Comparison of ENCODE assay signal across 23 cellular contexts in the genomic region with DNA sequence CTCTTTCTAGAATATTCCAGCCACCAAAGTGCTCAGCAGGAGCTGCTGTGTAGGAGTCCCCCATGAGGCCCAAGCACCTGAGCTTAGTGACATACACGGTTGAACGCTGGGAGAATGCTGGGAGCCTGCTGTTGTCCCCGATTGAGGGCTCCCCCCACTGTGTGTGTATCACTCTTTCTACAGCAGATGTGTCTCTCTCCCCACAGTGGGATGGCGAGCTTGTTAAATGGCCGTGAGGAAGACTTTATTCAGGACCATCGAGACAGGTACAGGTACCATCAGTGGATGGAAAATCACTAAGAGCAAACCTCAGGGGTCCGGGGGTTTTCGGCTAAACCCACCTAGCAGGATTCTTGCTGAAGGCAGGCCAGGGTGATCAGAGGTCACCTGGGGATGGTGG. TPM values are rescaled to one million over a fixed set of nuclear protein-coding genes. Genes with fewer than 3 reads are reported as not detected.
"Had no signal": no experiment of that assay in that cellular context is flagged by ENCODE, and none has a peak within 500 bp of the region (broad histone marks: within the 10 kb centered on the region; RNA-seq: fewer than 3 reads in every experiment).

No MANE protein-coding gene starts in this region.

- H3K27me3 Mint-ChIP-seq: activated naive CD8-positive, alpha-beta T cell; progenitor cell of endocrine pancreas had no signal

- DNase-seq: activated CD4-positive, alpha-beta T cell treated with anti-CD3 and anti-CD28 coated beads, Interleukin-2, amount 50 U/mL, for 4 hours; activated CD4-positive, CD25-positive, alpha-beta regulatory T cell treated with anti-CD3 and anti-CD28 coated beads, Interleukin-2, amount 50 U/mL, for 72 hours; activated gamma-delta T cell treated with Interleukin-2 at 50 U/mL for 16 hours; amygdala; erythroblast; midbrain; occipital lobe; small intestine; stimulated activated CD4-positive, alpha-beta T cell treated with anti-CD3 and anti-CD28 coated beads, Interleukin-4, amount 100 ng/mL, for 1 hour; T-helper 2 cell; upper lobe of left lung had no signal

- H3K4me1 Mint-ChIP-seq: nephron had no signal

- ATAC-seq: left lobe of liver had no signal

- H3K36me3 Mint-ChIP-seq: activated naive CD8-positive, alpha-beta T cell had no signal

- H3K4me1 ChIP-seq: upper lobe of left lung had no signal

- H3K9me3 ChIP-seq: thoracic aorta, upper lobe of left lung had no signal

- H3K27me3 ChIP-seq: cardiac muscle cell, upper lobe of left lung had no signal

- H3K4me3 ChIP-seq: cardiac muscle cell, thoracic aorta, upper lobe of left lung had no signal

- H3K27ac ChIP-seq: cardiac muscle cell, thoracic aorta, upper lobe of left lung, VCaP had no signal

- H3K27ac Mint-ChIP-seq: activated naive CD8-positive, alpha-beta T cell; activated T-helper 1 cell treated with anti-CD3 and anti-CD28 coated beads, Interleukin-12 subunit alpha, Interleukin-12 subunit beta, Interleukin-2, Interleukin-4 antibody, amounts not matched to agents 30 ng/mL and 10 ng/mL and 1 ng/mL, durations not matched to agents 14 hours and 24 hours and 36 hours had no signal

- H3K4me3 Mint-ChIP-seq: activated naive CD8-positive, alpha-beta T cell; activated T-helper 1 cell treated with anti-CD3 and anti-CD28 coated beads, Interleukin-12 subunit alpha, Interleukin-12 subunit beta, Interleukin-2, Interleukin-4 antibody, amounts not matched to agents 30 ng/mL and 10 ng/mL and 1 ng/mL, durations not matched to agents 14 hours and 24 hours and 36 hours; nephron had no signal

- H3K9me3 Mint-ChIP-seq: activated T-helper 1 cell treated with anti-CD3 and anti-CD28 coated beads, Interleukin-12 subunit alpha, Interleukin-12 subunit beta, Interleukin-2, Interleukin-4 antibody, amounts not matched to agents 30 ng/mL and 10 ng/mL and 1 ng/mL, durations not matched to agents 14 hours and 24 hours and 36 hours; nephron had no signal

RNA-seq across cellular contexts. Expression of a gene that starts 40.5 kb away (rescaled TPM):
- total RNA-seq: activated CD8-positive, alpha-beta memory T cell treated with anti-CD3 and anti-CD28 coated beads for 36 hours; activated T-helper 1 cell treated with anti-CD3 and anti-CD28 coated beads, Interleukin-12 subunit alpha, Interleukin-12 subunit beta, Interleukin-2, Interleukin-4 antibody, amounts not matched to agents 30 ng/mL and 10 ng/mL and 1 ng/mL, durations not matched to agents 14 hours and 24 hours and 36 hours; cardiac muscle cell; frontal cortex; left lobe of liver; lung microvascular endothelial cell; occipital lobe; progenitor cell of endocrine pancreas; thoracic aorta; upper lobe of left lung had no signal
- polyA plus RNA-seq: cardiac muscle cell, keratinocyte had no signal
